15 cellular contexts compared by ENCODE assay signal in the genomic region with DNA sequence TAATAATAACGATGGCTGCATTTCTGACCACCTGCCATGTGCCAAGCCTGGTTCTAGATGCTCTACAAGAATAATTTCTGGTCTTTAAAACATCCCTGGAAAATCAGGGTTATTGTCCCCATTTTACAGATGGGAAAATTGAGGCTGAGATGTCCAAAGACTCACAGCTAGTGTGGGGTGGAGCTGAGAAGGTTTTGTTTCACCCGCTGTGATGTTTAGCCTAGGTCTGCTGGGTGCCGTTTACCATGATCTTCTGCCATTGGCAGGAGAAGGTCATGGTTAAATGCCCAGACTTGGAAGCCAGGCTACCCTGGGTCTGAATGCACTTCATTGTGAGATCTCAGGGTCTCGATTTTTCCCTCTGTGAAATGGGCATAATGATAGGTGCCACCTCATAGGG.
DNase-seq lines count a peak whose midpoint lies in the region; ATAC-seq and TF ChIP-seq lines count a peak whose summit lies in the region.
"Had no signal": no experiment of that assay in that cellular context is flagged by ENCODE, and none has a peak within 500 bp of the region (broad histone marks: within the 10 kb centered on the region; RNA-seq: fewer than 3 reads in every experiment).

No MANE protein-coding gene starts in this region.

- peaks cover 10% of the 10 kb centered on the region for H4K20me1 ChIP-seq in smooth muscle cell (ENCODE audit: low read depth)

- H3K4me2 ChIP-seq in smooth muscle cell, result no peak overlapping the region
- H3K4me2 ChIP-seq: BLaER1 had no signal

- H3K27ac ChIP-seq in CD8-positive, alpha-beta T cell (ENCODE audit: low read depth, low read length), result no peak overlapping the region
- peak overlapping the region; percentile 92 to 93 for H3K27ac ChIP-seq in esophagus (ENCODE audit: low read depth in 2 of 2, low read length in 1 of 2)
- H3K27ac ChIP-seq in smooth muscle cell (ENCODE audit: low read depth), result peak overlapping the region; percentile 98
- H3K27ac ChIP-seq: SK-N-MC had no signal

- POLR2A ChIA-PET in CD8-positive, alpha-beta T cell (lab: Charles Lee), result interaction anchor here (0.6 kb wide), 1 partner anchor 91 kb away, joined by 4 read pairs; no protein-coding TSS in a partner anchor
- POLR2A ChIA-PET in activated B cell treated with CpG ODN at 0.5 μM for 24 hours (lab: Charles Lee), result no interaction called here

- H3K27ac Mint-ChIP-seq in CD8-positive, alpha-beta T cell, result peak overlapping the region; percentile 32
- peak overlapping the region; percentile 35 for H3K27ac Mint-ChIP-seq in activated B cell treated with CpG ODN at 0.5 μM for 24 hours
- H3K27ac Mint-ChIP-seq in activated naive CD8-positive, alpha-beta T cell treated with anti-CD3 and anti-CD28 coated beads for 36 hours, result no peak overlapping the region

- no peaks in the 10 kb centered on the region for H3K36me3 ChIP-seq in CD8-positive, alpha-beta T cell (ENCODE audit: insufficient read depth, low read length)
- H3K36me3 ChIP-seq in esophagus (ENCODE audit: control insufficient read depth in 2 of 2, insufficient read depth in 2 of 2, low read length in 1 of 2) (no peaks in the 10 kb centered on the region), smooth muscle cell (ENCODE audit: low read depth) (no peaks in the 10 kb centered on the region)
- H3K36me3 ChIP-seq: HAP-1 had no signal

- CTCF ChIA-PET in CD8-positive, alpha-beta T cell (lab: Charles Lee), result interaction anchor here (1.0 to 6.1 kb wide), 4 partner anchors 9 to 219 kb away, joined by 3 to 55 read pairs (median 24); no protein-coding TSS in a partner anchor
- CTCF ChIA-PET in activated B cell treated with CpG ODN at 0.5 μM for 24 hours (lab: Charles Lee), result no interaction called here

- no peak for TF ChIP-seq CTCF in CD8-positive, alpha-beta T cell (IDR thresholded peaks at IDR 0.05)
- no peak for TF ChIP-seq CTCF in activated B cell treated with CpG ODN at 0.5 μM for 24 hours (IDR thresholded peaks at IDR 0.05)
- no peak for TF ChIP-seq CTCF in smooth muscle cell (IDR thresholded peaks at IDR 0.05; ENCODE audit: borderline replicate concordance, insufficient read depth, poor library complexity, severe bottlenecking)

- no peaks in the 10 kb centered on the region for H3K9me3 Mint-ChIP-seq in CD8-positive, alpha-beta T cell
- H3K9me3 Mint-ChIP-seq in activated B cell treated with CpG ODN at 0.5 μM for 24 hours, result no peaks in the 10 kb centered on the region
- no peaks in the 10 kb centered on the region for H3K9me3 Mint-ChIP-seq in activated naive CD8-positive, alpha-beta T cell treated with anti-CD3 and anti-CD28 coated beads for 36 hours

- DNase-seq in CD8-positive, alpha-beta T cell, result no peak
- no peak for DNase-seq in activated B cell treated with CpG ODN at 0.5 μM for 24 hours
- DNase-seq in smooth muscle cell (lab: John Stamatoyannopoulos, UW; ENCODE audit: unreplicated experiment), result no peak
- no peak for DNase-seq in NCI-H2029 (lab: John Stamatoyannopoulos, UW)
- no peak for DNase-seq in activated naive CD4-positive, alpha-beta T cell (lab: John Stamatoyannopoulos, UW)
- no peak for DNase-seq in activated naive CD8-positive, alpha-beta T cell treated with anti-CD3 and anti-CD28 coated beads for 36 hours
- DNase-seq: DMS53, Kasumi-1, NCI-H187 treated with DMSO at 0.1 percent for 48 hours, NCI-H510A had no signal

- H3K9ac ChIP-seq in smooth muscle cell (ENCODE audit: low read depth), result no peak overlapping the region
- H3K9ac ChIP-seq: BLaER1 had no signal

- no peak overlapping the region for H2AFZ ChIP-seq in smooth muscle cell (ENCODE audit: low read depth)

- H3K36me3 Mint-ChIP-seq in CD8-positive, alpha-beta T cell, result peaks cover 50% of the 10 kb centered on the region
- peaks cover 58% of the 10 kb centered on the region for H3K36me3 Mint-ChIP-seq in activated B cell treated with CpG ODN at 0.5 μM for 24 hours (ENCODE audit: low read depth)
- H3K36me3 Mint-ChIP-seq in activated naive CD8-positive, alpha-beta T cell treated with anti-CD3 and anti-CD28 coated beads for 36 hours, result no peaks in the 10 kb centered on the region

- H3K4me3 Mint-ChIP-seq in CD8-positive, alpha-beta T cell, result no peak overlapping the region
- H3K4me3 Mint-ChIP-seq in activated B cell treated with CpG ODN at 0.5 μM for 24 hours, result no peak overlapping the region
- no peak overlapping the region for H3K4me3 Mint-ChIP-seq in activated naive CD8-positive, alpha-beta T cell treated with anti-CD3 and anti-CD28 coated beads for 36 hours

- H3K27me3 Mint-ChIP-seq in CD8-positive, alpha-beta T cell (ENCODE audit: low read depth), result no peaks in the 10 kb centered on the region
- H3K27me3 Mint-ChIP-seq in activated B cell treated with CpG ODN at 0.5 μM for 24 hours, result no peaks in the 10 kb centered on the region
- no peaks in the 10 kb centered on the region for H3K27me3 Mint-ChIP-seq in activated naive CD8-positive, alpha-beta T cell treated with anti-CD3 and anti-CD28 coated beads for 36 hours

- WGBS in esophagus, 2 donors, result 91 to 92% methylated on average over 4 of the region's 4 CpGs
- WGBS in smooth muscle cell (ENCODE audit: low lambda C conversion rate), result 99% methylated on average over 4 of the region's 4 CpGs

- ATAC-seq in CD8-positive, alpha-beta T cell, result no peak
- no peak for ATAC-seq in activated B cell treated with CpG ODN at 0.5 μM for 24 hours (ENCODE audit: low read depth)
- ATAC-seq in activated CD4-positive, CD25-positive, alpha-beta regulatory T cell treated with anti-CD3 and anti-CD28 coated beads, Interleukin-2, amount 50 U/mL, for 24 hours, result no peak

- H3K79me2 ChIP-seq in smooth muscle cell (ENCODE audit: low read depth), result peaks cover 40% of the 10 kb centered on the region

- H3F3A ChIP-seq in smooth muscle cell (ENCODE audit: low read depth), result peaks cover 11% of the 10 kb centered on the region

- intact Hi-C loops in CD8-positive, alpha-beta T cell (cut with DNase I, micrococcal nuclease), result no loop called here
- intact Hi-C loops in activated B cell treated with CpG ODN at 0.5 μM for 24 hours (cut with micrococcal nuclease), result no loop called here

- no peaks in the 10 kb centered on the region for H3K27me3 ChIP-seq in CD8-positive, alpha-beta T cell (ENCODE audit: insufficient read depth, low read length)
- no peaks in the 10 kb centered on the region for H3K27me3 ChIP-seq in esophagus (ENCODE audit: control insufficient read depth in 1 of 2, insufficient read depth in 2 of 2, low read length in 2 of 2)
- H3K27me3 ChIP-seq in smooth muscle cell (ENCODE audit: low read depth), result no peaks in the 10 kb centered on the region
- H3K27me3 ChIP-seq: BLaER1 had no signal

- no peak overlapping the region for H3K4me3 ChIP-seq in CD8-positive, alpha-beta T cell (ENCODE audit: low read depth, low read length)
- no peak overlapping the region for H3K4me3 ChIP-seq in esophagus (ENCODE audit: low read depth in 1 of 2, low read length in 2 of 2)
- H3K4me3 ChIP-seq in smooth muscle cell, result no peak overlapping the region
- H3K4me3 ChIP-seq: BLaER1, HAP-1, SK-N-MC had no signal

- H3K9me3 ChIP-seq in CD8-positive, alpha-beta T cell (ENCODE audit: low read length), result no peaks in the 10 kb centered on the region
- H3K9me3 ChIP-seq in esophagus (ENCODE audit: control insufficient read depth in 2 of 2, insufficient read depth in 1 of 2, low read depth in 1 of 2, low read length in 1 of 2), result no peaks in the 10 kb centered on the region
- no peaks in the 10 kb centered on the region for H3K9me3 ChIP-seq in smooth muscle cell (replicated peaks; ENCODE audit: low read depth)
- H3K9me3 ChIP-seq: BLaER1, HAP-1 had no signal

- peaks cover 20% of the 10 kb centered on the region for H3K4me1 Mint-ChIP-seq in CD8-positive, alpha-beta T cell (ENCODE audit: low read depth)
- peaks cover 14% of the 10 kb centered on the region for H3K4me1 Mint-ChIP-seq in activated B cell treated with CpG ODN at 0.5 μM for 24 hours
- H3K4me1 Mint-ChIP-seq in activated naive CD8-positive, alpha-beta T cell treated with anti-CD3 and anti-CD28 coated beads for 36 hours, result peaks cover 9% of the 10 kb centered on the region

- H3K4me1 ChIP-seq in CD8-positive, alpha-beta T cell (ENCODE audit: insufficient read depth, low read length), result peaks cover 23% of the 10 kb centered on the region
- H3K4me1 ChIP-seq in esophagus (ENCODE audit: control insufficient read depth in 2 of 2, insufficient read depth in 2 of 2, low read length in 1 of 2) (peaks cover 8 to 34% of the 10 kb centered on the region in 2 donors), smooth muscle cell (ENCODE audit: low read depth) (peaks cover 11% of the 10 kb centered on the region)
- H3K4me1 ChIP-seq: HAP-1 had no signal
